Comparison of ENCODE assay signal across 9 cellular contexts in the genomic region with DNA sequence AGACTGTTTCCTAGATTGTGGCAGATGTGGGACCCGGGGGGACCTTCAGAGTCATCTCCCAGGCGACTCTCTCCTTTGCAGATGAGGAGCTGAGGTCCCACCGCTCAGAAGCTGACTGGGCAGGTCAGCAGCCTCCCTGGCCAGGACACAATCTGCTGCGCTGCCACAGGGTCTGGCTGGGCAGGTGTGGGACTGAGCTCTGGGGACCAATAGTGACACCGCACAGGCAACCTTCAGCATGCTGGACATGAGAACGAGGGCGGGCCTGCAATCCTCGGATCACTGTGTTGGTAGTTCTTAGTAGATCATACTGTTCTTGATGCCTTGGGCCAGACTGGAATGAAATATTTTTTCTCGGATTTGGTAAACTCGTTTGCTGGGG. TPM values are rescaled to one million over a fixed set of nuclear protein-coding genes. Genes with fewer than 3 reads are reported as not detected.
DNase-seq lines count a peak whose midpoint lies in the region; ATAC-seq and TF ChIP-seq lines count a peak whose summit lies in the region.
"Had no signal": no experiment of that assay in that cellular context is flagged by ENCODE, and none has a peak within 500 bp of the region (broad histone marks: within the 10 kb centered on the region; RNA-seq: fewer than 3 reads in every experiment).

No MANE protein-coding gene starts in this region.

- TF ChIP-seq EP300 in esophagus muscularis mucosa (IDR thresholded peaks at IDR 0.05) = no peak

- no peaks in the 10 kb centered on the region for H3K27me3 ChIP-seq in RWPE2 (ENCODE audit: insufficient read depth, poor library complexity, severe bottlenecking)
- H3K27me3 ChIP-seq in esophagus muscularis mucosa = no peaks in the 10 kb centered on the region
- H3K27me3 ChIP-seq in thyroid gland = no peaks in the 10 kb centered on the region

- no peak overlapping the region for H3K4me3 ChIP-seq in RWPE2 (ENCODE audit: severe bottlenecking)
- H3K4me3 ChIP-seq in esophagus muscularis mucosa = peak overlapping the region; percentile 27 to 43 (median 30)
- H3K4me3 ChIP-seq in mucosa of descending colon = no peak overlapping the region
- H3K4me3 ChIP-seq in thyroid gland (replicated peaks in 1 of 3) = no peak overlapping the region

- H3K36me3 ChIP-seq in RWPE2 (ENCODE audit: low read depth) = peaks cover 8% of the 10 kb centered on the region
- peaks cover 5 to 17% (median 11%) of the 10 kb centered on the region in 4 donors for H3K36me3 ChIP-seq in esophagus muscularis mucosa
- no peaks in the 10 kb centered on the region for H3K36me3 ChIP-seq in mucosa of descending colon (ENCODE audit: low read depth)
- peaks cover 4 to 6% of the 10 kb centered on the region in 2 donors for H3K36me3 ChIP-seq in thyroid gland

- TF ChIP-seq POLR2A in esophagus muscularis mucosa (IDR thresholded peaks at IDR 0.05; ENCODE audit: low read depth) = no peak
- no peak for TF ChIP-seq POLR2A in thyroid gland (IDR thresholded peaks at IDR 0.05)

- no peak for DNase-seq in RWPE2 (ENCODE audit: low spot score)
- no peak for DNase-seq in esophagus muscularis mucosa (ENCODE audit: extremely low spot score)
- peak in 1 of 3 donors; percentile 35 for DNase-seq in mucosa of descending colon
- DNase-seq in thyroid gland = no peak
- no peak for DNase-seq in mucosa of gallbladder (ENCODE audit: low spot score)
- DNase-seq in activated CD4-positive, alpha-beta T cell treated with anti-CD3 and anti-CD28 coated beads for 1 hour = no peak
- DNase-seq: NK-92 treated with Interleukin-12 subunit alpha and Interleukin-12 subunit beta, amount 100 ng/mL, for 24 hours had no signal

- WGBS in esophagus muscularis mucosa = 69% methylated on average over 6 of the region's 10 CpGs
- WGBS in thyroid gland, 2 donors = 62 to 74% methylated on average over 7 to 10 of the region's 10 CpGs

- intact Hi-C loops in esophagus muscularis mucosa (cut with DNase I) (loop anchor here (2.0 to 5.0 kb wide), 4 partner anchors 42 to 297 kb away; a partner anchor contains a TSS), mucosa of descending colon (cut with DNase I, micrococcal nuclease) (loop anchor here in 1 of 2 donors (10.0 kb wide), 1 partner anchor 54 kb away; a partner anchor contains a TSS), thyroid gland (cut with DNase I) (no loop called here)

- ATAC-seq in RWPE2 (ENCODE audit: low read depth) (no peak), mucosa of descending colon (peak; percentile 1), GM18873 (IDR thresholded peaks at IDR 0.05; ENCODE audit: low FRiP score, unreplicated experiment) (no peak), GM18907 (IDR thresholded peaks at IDR 0.05; ENCODE audit: unreplicated experiment) (no peak)

- TF ChIP-seq CTCF in RWPE2 (IDR thresholded peaks at IDR 0.05; ENCODE audit: poor library complexity, severe bottlenecking) (no peak), esophagus muscularis mucosa (IDR thresholded peaks at IDR 0.05) (no peak), mucosa of descending colon (IDR thresholded peaks at IDR 0.05) (no peak), thyroid gland (IDR thresholded peaks at IDR 0.05) (no peak)

- H3K9me3 ChIP-seq in RWPE2 (ENCODE audit: severe bottlenecking) (peaks cover 15% of the 10 kb centered on the region), esophagus muscularis mucosa (peaks cover 0 to 11% (median 0%) of the 10 kb centered on the region in 4 donors), mucosa of descending colon (peaks cover 13% of the 10 kb centered on the region), thyroid gland (no peaks in the 10 kb centered on the region)

- H3K4me1 ChIP-seq in RWPE2 (ENCODE audit: insufficient read depth, poor library complexity, severe bottlenecking) (peaks cover 12% of the 10 kb centered on the region), esophagus muscularis mucosa (peaks cover 34 to 38% (median 34%) of the 10 kb centered on the region in 4 donors), mucosa of descending colon (ENCODE audit: low read depth) (peaks cover 19% of the 10 kb centered on the region), thyroid gland (peaks cover 15 to 26% of the 10 kb centered on the region in 2 donors)

- H3K27ac ChIP-seq in RWPE2 (ENCODE audit: poor library complexity, severe bottlenecking) (peak overlapping the region; percentile 44), esophagus muscularis mucosa (replicated peaks in 1 of 4) (peak overlapping the region; percentile 91 to 96 (median 94)), thyroid gland (peak overlapping the region; percentile 54 to 88 (median 81))

RNA-seq across cellular contexts. Expression of a gene that starts 20.5 kb away (rescaled TPM):
- total RNA-seq in esophagus muscularis mucosa (1 to 10 TPM in 1 of 4 donors, under 1 TPM in 3; under 0.01 to 1.3 (median 0.25) TPM), mucosa of descending colon (under 1 TPM in 1 of 3 donors, not detected in 2; 0.51 TPM), thyroid gland (10 to 100 TPM; 16.4 to 45.5 (median 24.5) TPM), mucosa of gallbladder (0.43 TPM)

RNA-seq across cellular contexts. Expression of a gene that starts 50.6 kb away (rescaled TPM):
- 10 to 100 TPM in 2 of 4 donors, 1 to 10 TPM in 2; 5.4 to 11.8 (median 9.6) TPM for total RNA-seq in esophagus muscularis mucosa
- 10 to 100 TPM in 1 of 3 donors, 1 to 10 TPM in 1, under 1 TPM in 1; 0.38 to 16.6 (median 1.2) TPM for total RNA-seq in mucosa of descending colon
- total RNA-seq in thyroid gland = 100 to 1,000 TPM in 3 of 4 donors, 10 to 100 TPM in 1; 99.5 to 203 (median 142) TPM
- total RNA-seq in mucosa of gallbladder = 2.9 TPM

RNA-seq across cellular contexts. Expression of a gene that starts 59.2 kb away (rescaled TPM):
- total RNA-seq in esophagus muscularis mucosa = 100 to 1,000 TPM in 3 of 4 donors, 10 to 100 TPM in 1; 98.5 to 187 (median 163) TPM
- 100 to 1,000 TPM in 1 of 3 donors, 10 to 100 TPM in 2; 40.3 to 114 (median 73.5) TPM for total RNA-seq in mucosa of descending colon
- total RNA-seq in thyroid gland = 100 to 1,000 TPM in 2 of 4 donors, 10 to 100 TPM in 2; 88.3 to 104 (median 95.6) TPM
- total RNA-seq in mucosa of gallbladder = 75.2 TPM

Comparison
In these comparisons a context has a peak if more than half of its experiments do, and no peak if none do; other contexts are left out.
1. H3K4me3 ChIP-seq: peak in esophagus muscularis mucosa (4 of 4); none in RWPE2 (single experiment), mucosa of descending colon (single experiment) and thyroid gland (0 of 3).
2. RNA of a gene that starts 20.5 kb away (total RNA-seq): 16.4 to 45.5 TPM in thyroid gland; 0.43 TPM in mucosa of gallbladder (single experiment), under 0.01 to 1.3 TPM in esophagus muscularis mucosa and 0.51 TPM in mucosa of descending colon; every median in the first group is over 4 times any median in the second.
3. RNA of a gene that starts 50.6 kb away (total RNA-seq): 99.5 to 203 TPM in thyroid gland; 5.4 to 11.8 TPM in esophagus muscularis mucosa, 2.9 TPM in mucosa of gallbladder (single experiment) and 0.38 to 16.6 TPM in mucosa of descending colon; every median in the first group is over 4 times any median in the second.
4. Peak in every context shown above with its lines, with median percentiles within 50 percentile points of each other: H3K27ac ChIP-seq.